Comparison of ENCODE assay signal across 13 cellular contexts in the genomic region with DNA sequence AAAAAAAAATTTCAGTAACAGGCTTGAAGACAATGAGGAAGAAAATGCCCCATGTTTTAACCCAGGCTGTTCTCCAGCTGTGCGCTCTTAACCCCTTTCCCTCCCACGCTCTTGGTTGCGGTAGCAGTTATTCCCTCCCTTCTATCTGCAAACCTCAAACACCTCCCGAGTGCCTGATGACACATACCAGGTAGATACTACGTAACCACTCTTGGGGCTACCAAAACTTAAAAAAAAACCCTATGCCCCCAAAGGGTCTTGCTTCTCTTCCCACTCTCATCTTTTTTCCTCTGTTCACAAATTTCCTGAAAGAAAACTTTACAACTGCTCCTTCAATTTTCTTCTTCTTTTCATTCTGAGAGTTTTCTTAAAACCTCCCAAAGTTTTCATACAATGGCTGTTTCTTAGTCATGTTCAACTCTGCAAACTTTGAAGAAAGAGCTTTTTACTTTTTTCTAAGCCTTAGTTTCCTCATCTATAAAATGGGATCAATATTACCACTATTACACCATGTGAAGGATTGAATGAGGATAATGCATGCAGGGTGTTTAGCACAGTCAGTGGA. TPM values are rescaled to one million over a fixed set of nuclear protein-coding genes. Genes with fewer than 3 reads are reported as not detected.
A peak's percentile ranks its signal among the peaks of the same experiment; 100 is the strongest.
DNase-seq lines count a peak whose midpoint lies in the region; ATAC-seq lines count a peak whose summit lies in the region.
"Had no signal": no experiment of that assay in that cellular context is flagged by ENCODE, and none has a peak within 500 bp of the region (broad histone marks: within the 10 kb centered on the region; RNA-seq: fewer than 3 reads in every experiment).

No MANE protein-coding gene starts in this region.

- POLR2A ChIA-PET in naive thymus-derived CD8-positive, alpha-beta T cell (lab: Charles Lee) = no interaction called here

- H3K27ac Mint-ChIP-seq in activated T-cell treated with anti-CD3 and anti-CD28 coated beads, Interleukin-2, amount 50 U/mL, for 24 hours = peak overlapping the region; percentile 39
- H3K27ac Mint-ChIP-seq in naive thymus-derived CD8-positive, alpha-beta T cell = peak overlapping the region in 5 of 10 donors; percentile 8 to 56 (median 23)
- no peak overlapping the region for H3K27ac Mint-ChIP-seq in stimulated activated effector memory CD8-positive, alpha-beta T cell treated with anti-CD3 and anti-CD28 coated beads, Interleukin-12 subunit alpha, Interleukin-12 subunit beta, amount 100 ng/mL, for 72 hours
- H3K27ac Mint-ChIP-seq: type B pancreatic cell had no signal

- no peaks in the 10 kb centered on the region for H3K9me3 Mint-ChIP-seq in activated T-cell treated with anti-CD3 and anti-CD28 coated beads, Interleukin-2, amount 50 U/mL, for 24 hours
- no peaks in the 10 kb centered on the region for H3K9me3 Mint-ChIP-seq in naive thymus-derived CD8-positive, alpha-beta T cell
- H3K9me3 Mint-ChIP-seq in stimulated activated effector memory CD8-positive, alpha-beta T cell treated with anti-CD3 and anti-CD28 coated beads, Interleukin-12 subunit alpha, Interleukin-12 subunit beta, amount 100 ng/mL, for 72 hours = no peaks in the 10 kb centered on the region
- H3K9me3 Mint-ChIP-seq: neural crest cell, type B pancreatic cell had no signal

- H3K4me1 Mint-ChIP-seq in activated T-cell treated with anti-CD3 and anti-CD28 coated beads, Interleukin-2, amount 50 U/mL, for 24 hours (ENCODE audit: low read depth) = peaks cover 32% of the 10 kb centered on the region
- H3K4me1 Mint-ChIP-seq in naive thymus-derived CD8-positive, alpha-beta T cell = peaks cover 7 to 22% (median 13%) of the 10 kb centered on the region in 4 donors
- peaks cover 7% of the 10 kb centered on the region for H3K4me1 Mint-ChIP-seq in stimulated activated effector memory CD8-positive, alpha-beta T cell treated with anti-CD3 and anti-CD28 coated beads, Interleukin-12 subunit alpha, Interleukin-12 subunit beta, amount 100 ng/mL, for 72 hours

- H3K36me3 Mint-ChIP-seq in activated T-cell treated with anti-CD3 and anti-CD28 coated beads, Interleukin-2, amount 50 U/mL, for 24 hours (ENCODE audit: low read depth) = peaks cover 39% of the 10 kb centered on the region
- H3K36me3 Mint-ChIP-seq in naive thymus-derived CD8-positive, alpha-beta T cell = peaks cover 0 to 13% (median 0%) of the 10 kb centered on the region in 3 donors
- H3K36me3 Mint-ChIP-seq in stimulated activated effector memory CD8-positive, alpha-beta T cell treated with anti-CD3 and anti-CD28 coated beads, Interleukin-12 subunit alpha, Interleukin-12 subunit beta, amount 100 ng/mL, for 72 hours = peaks cover 19% of the 10 kb centered on the region

- peak overlapping the region; percentile 27 for H3K4me3 Mint-ChIP-seq in activated T-cell treated with anti-CD3 and anti-CD28 coated beads, Interleukin-2, amount 50 U/mL, for 24 hours
- no peak overlapping the region for H3K4me3 Mint-ChIP-seq in naive thymus-derived CD8-positive, alpha-beta T cell
- H3K4me3 Mint-ChIP-seq in stimulated activated effector memory CD8-positive, alpha-beta T cell treated with anti-CD3 and anti-CD28 coated beads, Interleukin-12 subunit alpha, Interleukin-12 subunit beta, amount 100 ng/mL, for 72 hours = no peak overlapping the region
- H3K4me3 Mint-ChIP-seq: neural crest cell, type B pancreatic cell had no signal

- peaks cover 14% of the 10 kb centered on the region for H3K27me3 Mint-ChIP-seq in activated T-cell treated with anti-CD3 and anti-CD28 coated beads, Interleukin-2, amount 50 U/mL, for 24 hours
- H3K27me3 Mint-ChIP-seq in naive thymus-derived CD8-positive, alpha-beta T cell = peaks cover 0 to 3% (median 0%) of the 10 kb centered on the region in 5 donors
- H3K27me3 Mint-ChIP-seq: type B pancreatic cell had no signal

- DNase-seq in activated T-cell treated with anti-CD3 and anti-CD28 coated beads for 24 hours (ENCODE audit: low read depth) (peak; percentile 30), SIG-M5 treated with dmso at 0.1 percent for 504 hours (lab: John Stamatoyannopoulos, UW; ENCODE audit: unreplicated experiment) (no peak), kidney tubule cell (ENCODE audit: low spot score) (no peak)
- DNase-seq in activated T-cell treated with anti-CD3 and anti-CD28 coated beads, Interleukin-2, amount 50 U/mL, for 1 hour = no peak
- peak; percentile 34 for DNase-seq in activated T-cell treated with anti-CD3 and anti-CD28 coated beads, Interleukin-2, amount 50 U/mL, for 24 hours
- peak in 2 of 10 donors; percentile 6 to 16 for DNase-seq in naive thymus-derived CD8-positive, alpha-beta T cell
- no peak for DNase-seq in stimulated activated effector memory CD8-positive, alpha-beta T cell treated with anti-CD3 and anti-CD28 coated beads, Interleukin-12 subunit alpha, Interleukin-12 subunit beta, amount 100 ng/mL, for 72 hours (ENCODE audit: low spot score in 2 of 2)
- no peak for DNase-seq in NK-92 treated with Interleukin-12 subunit alpha and Interleukin-12 subunit beta, amount 100 ng/mL, for 24 hours (lab: John Stamatoyannopoulos, UW)
- DNase-seq: right cardiac atrium, T1000 had no signal

- ATAC-seq in naive thymus-derived CD8-positive, alpha-beta T cell = peak; percentile 39 to 81
- ATAC-seq in stimulated activated effector memory CD8-positive, alpha-beta T cell treated with anti-CD3 and anti-CD28 coated beads, Interleukin-12 subunit alpha, Interleukin-12 subunit beta, amount 100 ng/mL, for 72 hours = peak; percentile 79
- ATAC-seq: right cardiac atrium had no signal

RNA-seq across cellular contexts. Expression of a gene that starts 4.9 kb away (rescaled TPM):
- not detected for total RNA-seq in naive thymus-derived CD8-positive, alpha-beta T cell
- polyA plus RNA-seq in naive thymus-derived CD8-positive, alpha-beta T cell = not detected
- total RNA-seq: breast epithelium, right cardiac atrium had no signal
- polyA plus RNA-seq: right cardiac atrium had no signal

RNA-seq across cellular contexts. Expression of a gene that starts 50.2 kb away (rescaled TPM):
- 1 to 10 TPM; 1.5 TPM for total RNA-seq in naive thymus-derived CD8-positive, alpha-beta T cell
- polyA plus RNA-seq in naive thymus-derived CD8-positive, alpha-beta T cell = 1 to 10 TPM in 1 of 3 donors, under 1 TPM in 2; 0.09 to 1.2 (median 0.13) TPM

RNA-seq across cellular contexts. Expression of a gene that starts 50.9 kb away (rescaled TPM):
- 10 to 100 TPM; 20.7 to 21.5 TPM for total RNA-seq in naive thymus-derived CD8-positive, alpha-beta T cell
- 1 to 10 TPM; 2.6 to 4.6 (median 4.0) TPM for polyA plus RNA-seq in naive thymus-derived CD8-positive, alpha-beta T cell

Comparison
In these comparisons a context has a peak if more than half of its experiments do, and no peak if none do; other contexts are left out.
1. DNase-seq: peak in activated T-cell treated with anti-CD3 and anti-CD28 coated beads for 24 hours (single experiment) and activated T-cell treated with anti-CD3 and anti-CD28 coated beads, Interleukin-2, amount 50 U/mL, for 24 hours (single experiment); none in activated T-cell treated with anti-CD3 and anti-CD28 coated beads, Interleukin-2, amount 50 U/mL, for 1 hour (single experiment), stimulated activated effector memory CD8-positive, alpha-beta T cell treated with anti-CD3 and anti-CD28 coated beads, Interleukin-12 subunit alpha, Interleukin-12 subunit beta, amount 100 ng/mL, for 72 hours (0 of 2), NK-92 treated with Interleukin-12 subunit alpha and Interleukin-12 subunit beta, amount 100 ng/mL, for 24 hours (single experiment), SIG-M5 treated with dmso at 0.1 percent for 504 hours (single experiment) and kidney tubule cell (single experiment).